ENCODE assay signal across 2 cellular contexts in genomic region chr10:34815174-34816066, GRCh38.
TF ChIP-seq lines count a peak whose summit lies in the region.

Gene PARD3, minus strand, starts transcription at chr10:34815296. Its CDS starts 301 bp downstream, at chr10:34814995.

TF ChIP-seq in HEK293, 187 proteins besides CTCF, POLR2A, EP300 and RAD21 (continued from another document):
- TF ChIP-seq ZNF362 (tag by site-specific recombination; IDR thresholded peaks at IDR 0.05) (no peak), SP3 (tag by site-specific recombination; IDR thresholded peaks at IDR 0.05) (peak; percentile 62), KLF10 (tag by site-specific recombination; IDR thresholded peaks at IDR 0.05) (peak; percentile 77; the same call in 1 of the 2 replicates), ZBTB8A (tag by site-specific recombination; IDR thresholded peaks at IDR 0.05) (peak; percentile 78), ZBTB20 (tag by site-specific recombination; IDR thresholded peaks at IDR 0.05) (peak; percentile 61; the same call in 1 of the 2 replicates), ZNF660 (tag by site-specific recombination; IDR thresholded peaks at IDR 0.05) (peak; percentile 83; the same call in 1 of the 2 replicates), ZNF645 (tag by site-specific recombination; IDR thresholded peaks at IDR 0.05) (no peak), HOXA7 (CRISPR knock-in tag; IDR thresholded peaks at IDR 0.05; ENCODE audit: borderline replicate concordance) (no peak), ZNF639 (tag by site-specific recombination; IDR thresholded peaks at IDR 0.05) (no peak), YY1 (tag by site-specific recombination; IDR thresholded peaks at IDR 0.05) (no peak), ZXDB (tag by site-specific recombination; IDR thresholded peaks at IDR 0.05) (peak; percentile 33; the same call in 1 of the 2 replicates), ZNF549 (tag by site-specific recombination; IDR thresholded peaks at IDR 0.05) (no peak), ZNF623 (tag by site-specific recombination; IDR thresholded peaks at IDR 0.05) (no peak), PATZ1 (tag by site-specific recombination; IDR thresholded peaks at IDR 0.05) (peak; percentile 71)

TF ChIP-seq in K562, 482 proteins besides CTCF, POLR2A, EP300 and RAD21 (continued from another document):
- TF ChIP-seq PRDM10 (IDR thresholded peaks at IDR 0.05; ENCODE audit: partially characterized antibody) (no peak), THRA (IDR thresholded peaks at IDR 0.05) (no peak), TSC22D4 (tag; IDR thresholded peaks at IDR 0.05) (no peak), FOXP4 (CRISPR knock-in tag; IDR thresholded peaks at IDR 0.05; ENCODE audit: borderline replicate concordance) (no peak), HMG20B (CRISPR knock-in tag; IDR thresholded peaks at IDR 0.05) (no peak), REST (CRISPR knock-in tag; IDR thresholded peaks at IDR 0.05; ENCODE audit: low read depth) (no peak), CGGBP1 (CRISPR knock-in tag; IDR thresholded peaks at IDR 0.05) (no peak), HNRNPK (IDR thresholded peaks at IDR 0.05; ENCODE audit: low read depth, low read length, poor library complexity, severe bottlenecking) (peak; percentile 94), CUX1 (CRISPR knock-in tag; IDR thresholded peaks at IDR 0.05) (no peak), NCOA1 (IDR thresholded peaks at IDR 0.05; ENCODE audit: low read depth) (no peak), SMAD4 (CRISPR knock-in tag; conservative IDR thresholded peaks at IDR 0.05) (no peak)
